In the genomic region with DNA sequence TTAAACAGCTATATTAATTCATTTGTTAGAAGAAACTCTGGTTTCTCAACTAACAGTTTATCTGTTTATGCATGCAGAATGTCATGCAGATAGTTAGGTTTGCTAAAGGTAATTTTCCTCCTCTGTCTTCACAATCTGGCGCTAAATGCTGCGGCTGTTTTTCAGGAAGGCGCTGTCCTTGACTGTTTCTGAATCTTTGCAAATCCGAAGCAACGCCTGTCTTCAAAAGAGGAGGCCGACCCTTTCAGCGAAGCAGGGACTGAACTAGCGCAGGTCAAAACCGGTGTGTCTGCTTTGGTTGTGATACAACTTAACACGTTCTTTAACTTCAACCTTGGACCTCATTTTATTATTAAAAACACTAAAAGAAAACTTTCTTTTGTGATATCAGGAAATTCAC, we compare ENCODE assay signal across 15 cellular contexts.
DNase-seq lines count a peak whose midpoint lies in the region; ATAC-seq, FAIRE-seq and TF ChIP-seq lines count a peak whose summit lies in the region.
"Had no signal": no experiment of that assay in that cellular context is flagged by ENCODE, and none has a peak within 500 bp of the region (broad histone marks: within the 10 kb centered on the region; RNA-seq: fewer than 3 reads in every experiment).

No MANE protein-coding gene starts in this region.

- H3K4me1 Mint-ChIP-seq in astrocyte (ENCODE audit: low read depth, unreplicated experiment) = peaks cover 12% of the 10 kb centered on the region

- H3K9me3 Mint-ChIP-seq in astrocyte (ENCODE audit: unreplicated experiment) = peaks cover 3% of the 10 kb centered on the region

- TF ChIP-seq RAD21 in HepG2 (CRISPR knock-in tag; IDR thresholded peaks at IDR 0.05) = no peak

- BruUV-seq in HepG2 (replicated peaks; lab: Mats Ljungman, UMichigan) = no TSS peak

- no peaks in the 10 kb centered on the region for H3K36me3 Mint-ChIP-seq in astrocyte (ENCODE audit: low read depth, unreplicated experiment)

- DNase-seq in left ventricle myocardium inferior (no peak), left cardiac atrium (no peak), astrocyte (ENCODE audit: low read depth) (no peak), testis (peak; percentile 33), HepG2 (ENCODE audit: low spot score) (no peak)
- DNase-seq: Caco-2, MV-4-11, SHP77 treated with DMSO at 0.1 percent for 48 hours had no signal

- H3K4me3 ChIP-seq in left ventricle myocardium inferior = peak overlapping the region; percentile 28
- H3K4me3 ChIP-seq in astrocyte (ENCODE audit: insufficient read depth, low read depth, low read length) = peak overlapping the region; percentile 23
- no peak overlapping the region for H3K4me3 ChIP-seq in testis
- no peak overlapping the region for H3K4me3 ChIP-seq in HepG2 (replicated peaks in 1 of 3; ENCODE audit: insufficient read depth in 1 of 3, low read depth in 2 of 3, low read length in 3 of 3)
- H3K4me3 ChIP-seq: HAP-1, K562 had no signal

- in situ Hi-C loops in HepG2 (cut with HindIII; ENCODE audit: extremely low pct_ligation_motif_present, low pct_unique_long_range_greater_than_20kb) = no loop called here

- TF ChIP-seq CTCF in left ventricle myocardium inferior (IDR thresholded peaks at IDR 0.05; ENCODE audit: borderline replicate concordance) (no peak), astrocyte (IDR thresholded peaks at IDR 0.05; ENCODE audit: insufficient read depth, low read depth, low read length) (no peak), testis (IDR thresholded peaks at IDR 0.05) (no peak), HepG2 (CRISPR knock-in tag; IDR thresholded peaks at IDR 0.05) (no peak)

- peaks cover 25% of the 10 kb centered on the region for H3K4me1 ChIP-seq in left ventricle myocardium inferior
- H3K4me1 ChIP-seq in astrocyte (ENCODE audit: insufficient read depth, low read length) = no peaks in the 10 kb centered on the region
- H3K4me1 ChIP-seq in testis = no peaks in the 10 kb centered on the region
- no peaks in the 10 kb centered on the region for H3K4me1 ChIP-seq in HepG2 (ENCODE audit: insufficient read depth, low read length)
- H3K4me1 ChIP-seq: Caco-2 had no signal

- no peak for FAIRE-seq in astrocyte (lab: Jason Lieb, UNC)
- FAIRE-seq in HepG2 (lab: Jason Lieb, UNC) = no peak
- FAIRE-seq: GM19239, K562 had no signal

- H3K79me2 ChIP-seq in astrocyte (ENCODE audit: insufficient read depth, low read length) = no peaks in the 10 kb centered on the region
- H3K79me2 ChIP-seq in HepG2 (ENCODE audit: insufficient read depth, low read length) = no peaks in the 10 kb centered on the region

- TF ChIP-seq POLR2A in testis (IDR thresholded peaks at IDR 0.05) (no peak), HepG2 (IDR thresholded peaks at IDR 0.05; ENCODE audit: insufficient read depth in 1 of 2, low read depth in 2 of 2, low read length in 2 of 2) (no peak)

- 56 to 69% methylated on average over 10 of the region's 10 CpGs for WGBS in testis, 2 donors
- WGBS in HepG2 (ENCODE audit: low lambda C conversion rate) = 50% methylated on average over 10 of the region's 10 CpGs

- TF ChIP-seq EP300 in HepG2 (IDR thresholded peaks at IDR 0.05; ENCODE audit: low read depth in 2 of 2, low read length in 2 of 2) (no peak), HepG2 (CRISPR knock-in tag; IDR thresholded peaks at IDR 0.05; ENCODE audit: borderline replicate concordance) (no peak)

- H3K27me3 Mint-ChIP-seq in astrocyte (ENCODE audit: low read depth, unreplicated experiment) = no peaks in the 10 kb centered on the region

- H3K9ac ChIP-seq in astrocyte (ENCODE audit: low read length) (no peak overlapping the region), HepG2 (ENCODE audit: insufficient read depth, low read depth, low read length) (no peak overlapping the region)

- H3K4me3 Mint-ChIP-seq in astrocyte (ENCODE audit: unreplicated experiment) = no peak overlapping the region

- no peak for ATAC-seq in left cardiac atrium
- no peak for ATAC-seq in GM19467 (IDR thresholded peaks at IDR 0.05; ENCODE audit: unreplicated experiment)
- ATAC-seq in GM18498 (IDR thresholded peaks at IDR 0.05; ENCODE audit: unreplicated experiment) = no peak
- no peak for ATAC-seq in HepG2
- ATAC-seq: K562, SK-N-SH treated with all-trans-retinoic acid at 6 μM for 48 hours had no signal

- H2AFZ ChIP-seq in astrocyte (ENCODE audit: low read depth, low read length) (peak overlapping the region; percentile 46), HepG2 (ENCODE audit: low read length) (no peak overlapping the region)

- H3K4me2 ChIP-seq in astrocyte (ENCODE audit: low read length) (peak overlapping the region; percentile 62), HepG2 (ENCODE audit: low read depth, low read length) (no peak overlapping the region)

- H3K27ac ChIP-seq in left ventricle myocardium inferior (replicated peaks) (peak overlapping the region; percentile 64), astrocyte (ENCODE audit: low read depth, low read length) (no peak overlapping the region), layer of hippocampus (ENCODE audit: low read depth, low read length) (peak overlapping the region; percentile 8), testis (peak overlapping the region in 1 of 2 donors; percentile 61), HepG2 (ENCODE audit: extremely low read length, insufficient read depth, low read length) (no peak overlapping the region)

- H3K27ac Mint-ChIP-seq in astrocyte (ENCODE audit: unreplicated experiment) = no peak overlapping the region

- CTCF ChIA-PET in HepG2 (lab: Yijun Ruan, JAX; ENCODE audit: low intra/inter-chr PET ratio, low total read pairs) = no interaction called here

- intact Hi-C loops in left ventricle myocardium inferior (cut with micrococcal nuclease) = no loop called here
- intact Hi-C loops in left cardiac atrium (cut with DNase I) = no loop called here
- intact Hi-C loops in testis (cut with DNase I; ENCODE audit: low total_unique reads) = no loop called here
- intact Hi-C loops in HepG2 (cut with micrococcal nuclease; ENCODE audit: unreplicated experiment) = no loop called here

- no peaks in the 10 kb centered on the region for H4K20me1 ChIP-seq in astrocyte (ENCODE audit: insufficient read depth, low read length)
- no peaks in the 10 kb centered on the region for H4K20me1 ChIP-seq in HepG2 (ENCODE audit: insufficient read depth, low read length)

- H3K9me3 ChIP-seq in left ventricle myocardium inferior (replicated peaks) = no peaks in the 10 kb centered on the region
- no peaks in the 10 kb centered on the region for H3K9me3 ChIP-seq in astrocyte (ENCODE audit: insufficient read depth, low read depth, low read length)
- H3K9me3 ChIP-seq in testis = no peaks in the 10 kb centered on the region
- no peaks in the 10 kb centered on the region for H3K9me3 ChIP-seq in HepG2 (ENCODE audit: low read length)
- H3K9me3 ChIP-seq: Caco-2, HAP-1 had no signal

- H3K36me3 ChIP-seq in left ventricle myocardium inferior = no peaks in the 10 kb centered on the region
- no peaks in the 10 kb centered on the region for H3K36me3 ChIP-seq in astrocyte (ENCODE audit: insufficient read depth, low read length)
- H3K36me3 ChIP-seq in testis (ENCODE audit: low read depth, missing control alignments) = no peaks in the 10 kb centered on the region
- no peaks in the 10 kb centered on the region for H3K36me3 ChIP-seq in HepG2 (replicated peaks in 1 of 2; ENCODE audit: control insufficient read depth in 1 of 2, insufficient read depth in 2 of 2, low read length in 2 of 2)
- H3K36me3 ChIP-seq: HAP-1 had no signal

- H3K27me3 ChIP-seq in left ventricle myocardium inferior (ENCODE audit: low read depth) = no peaks in the 10 kb centered on the region
- H3K27me3 ChIP-seq in astrocyte (ENCODE audit: insufficient read depth, low read length) = no peaks in the 10 kb centered on the region
- H3K27me3 ChIP-seq in layer of hippocampus (ENCODE audit: control insufficient read depth, insufficient read depth, low read length) = no peaks in the 10 kb centered on the region
- H3K27me3 ChIP-seq in testis = no peaks in the 10 kb centered on the region
- H3K27me3 ChIP-seq in HepG2 (ENCODE audit: control insufficient read depth in 1 of 2, insufficient read depth in 2 of 2, low read length in 2 of 2) = no peaks in the 10 kb centered on the region; a peak in 1 of 5 replicates

- POLR2A ChIA-PET in HepG2 (lab: Yijun Ruan, JAX) = no interaction called here

TF ChIP-seq in HepG2, 621 proteins besides CTCF, POLR2A, EP300 and RAD21:
- TF ChIP-seq SMAD3 (CRISPR knock-in tag; IDR thresholded peaks at IDR 0.05) = no peak
- no peak for TF ChIP-seq ZFP36 (IDR thresholded peaks at IDR 0.05; ENCODE audit: borderline replicate concordance, low read depth, low read length, partially characterized antibody)
- TF ChIP-seq U2AF1 (optimal IDR thresholded peaks at IDR 0.05; ENCODE audit: low read depth, low read length) = no peak
- TF ChIP-seq ZBTB3 (CRISPR knock-in tag; IDR thresholded peaks at IDR 0.05; ENCODE audit: borderline replicate concordance, low read depth) = no peak
- no peak for TF ChIP-seq ZFP90 (CRISPR knock-in tag; IDR thresholded peaks at IDR 0.05; ENCODE audit: borderline replicate concordance)
- no peak for TF ChIP-seq ZNF746 (CRISPR knock-in tag; IDR thresholded peaks at IDR 0.05)
- TF ChIP-seq ZNF501 (CRISPR knock-in tag; IDR thresholded peaks at IDR 0.05) = no peak
- TF ChIP-seq KDM5B (CRISPR knock-in tag; IDR thresholded peaks at IDR 0.05; ENCODE audit: borderline replicate concordance) = no peak
- no peak for TF ChIP-seq SAFB2 (CRISPR knock-in tag; IDR thresholded peaks at IDR 0.05; ENCODE audit: borderline replicate concordance, low read depth)
- no peak for TF ChIP-seq JARID2 (CRISPR knock-in tag; IDR thresholded peaks at IDR 0.05; ENCODE audit: insufficient replicate concordance)
- TF ChIP-seq ZNF101 (CRISPR knock-in tag; IDR thresholded peaks at IDR 0.05; ENCODE audit: borderline replicate concordance, low read depth) = no peak
- TF ChIP-seq SYNCRIP (IDR thresholded peaks at IDR 0.05; ENCODE audit: insufficient read depth, low read depth, low read length) = no peak
- TF ChIP-seq RXRA (CRISPR knock-in tag; IDR thresholded peaks at IDR 0.05) = no peak

Comparison
In these comparisons a context has a peak if more than half of its experiments do, and no peak if none do; other contexts are left out.
1. H3K27ac ChIP-seq: peak in left ventricle myocardium inferior (single experiment) and layer of hippocampus (single experiment); none in astrocyte (single experiment) and HepG2 (single experiment).
2. H3K4me3 ChIP-seq: peak in left ventricle myocardium inferior (single experiment) and astrocyte (single experiment); none in testis (0 of 2) and HepG2 (0 of 3).